8 cellular contexts compared by ENCODE assay signal in genomic region chr9:128913048-128913900, GRCh38. TPM values are rescaled to one million over a fixed set of nuclear protein-coding genes. Genes with fewer than 3 reads are reported as not detected.
DNase-seq lines count a peak whose midpoint lies in the region; ATAC-seq and TF ChIP-seq lines count a peak whose summit lies in the region.

No MANE protein-coding gene starts in this region.

- H3K27ac Mint-ChIP-seq in CD14-positive monocyte: peak overlapping the region in 4 of 7 donors; percentile 16 to 64 (median 40)

- TF ChIP-seq CTCF in CD14-positive monocyte (IDR thresholded peaks at IDR 0.05) (no peak), ovary (IDR thresholded peaks at IDR 0.05) (no peak)

- H3K4me3 ChIP-seq in SJSA1: peak overlapping the region; percentile 8; the same call in 1 of the 2 replicates
- no peak overlapping the region for H3K4me3 ChIP-seq in ovary

- H3K27me3 Mint-ChIP-seq in CD14-positive monocyte (ENCODE audit: low read depth in 3 of 3): peaks cover 0 to 6% (median 0%) of the 10 kb centered on the region in 3 donors

- H3K4me3 Mint-ChIP-seq in CD14-positive monocyte: no peak overlapping the region

- intact Hi-C loops in CD14-positive monocyte (cut with micrococcal nuclease) (no loop called here), ovary (cut with DNase I) (no loop called here)

- H3K27me3 ChIP-seq in SJSA1 (replicated peaks) (no peaks in the 10 kb centered on the region), ovary (no peaks in the 10 kb centered on the region)

- H3K4me1 Mint-ChIP-seq in CD14-positive monocyte: no peaks in the 10 kb centered on the region

- no peaks in the 10 kb centered on the region for H3K9me3 ChIP-seq in SJSA1 (replicated peaks)
- H3K9me3 ChIP-seq in ovary: no peaks in the 10 kb centered on the region

- peaks cover 61 to 76% of the 10 kb centered on the region in 2 donors for H3K36me3 Mint-ChIP-seq in CD14-positive monocyte

- H3K9me3 Mint-ChIP-seq in CD14-positive monocyte: peaks cover 0 to 2% (median 0%) of the 10 kb centered on the region in 7 donors

- H3K27ac ChIP-seq in SJSA1 (peak overlapping the region; percentile 94), ovary (peak overlapping the region; percentile 1 to 46)

- WGBS in ovary, 3 donors: 52 to 55% (median 53%) methylated on average over 15 of the region's 15 CpGs

- no peak for DNase-seq in CD14-positive monocyte (ENCODE audit: low spot score)
- peak; percentile 47 to 64 for DNase-seq in SJSA1 (ENCODE audit: low read depth in 1 of 2, low spot score in 2 of 2)
- DNase-seq in ovary: no peak
- no peak for DNase-seq in inferior parietal cortex (ENCODE audit: extremely low spot score)
- DNase-seq in NCI-H1048 (lab: John Stamatoyannopoulos, UW): no peak

- TF ChIP-seq EP300 in ovary (IDR thresholded peaks at IDR 0.05): no peak

- H3K4me1 ChIP-seq in SJSA1 (replicated peaks) (peaks cover 58% of the 10 kb centered on the region), ovary (ENCODE audit: insufficient read depth) (peaks cover 43% of the 10 kb centered on the region)

- H3K36me3 ChIP-seq in SJSA1 (peaks cover 90% of the 10 kb centered on the region), ovary (no peaks in the 10 kb centered on the region)

- ATAC-seq in esophagus mucosa (peak; percentile 5), GM18502 (IDR thresholded peaks at IDR 0.05; ENCODE audit: poor library complexity, unreplicated experiment) (no peak), GM19397 (IDR thresholded peaks at IDR 0.05; ENCODE audit: unreplicated experiment) (no peak)

- TF ChIP-seq POLR2A in ovary (IDR thresholded peaks at IDR 0.05): no peak

RNA-seq across cellular contexts. Expression of gene PHYHD1, which starts 7.5 kb away (rescaled TPM):
- not detected for polyA plus RNA-seq in CD14-positive monocyte
- not detected in 2 replicates for total RNA-seq in SJSA1 (2014; rRNA removed; shearing (Covaris generic))
- total RNA-seq in esophagus mucosa: 12.4 TPM
- total RNA-seq in ovary: 10 to 100 TPM; 24.8 to 63.9 (median 43.1) TPM
- polyA plus RNA-seq in ovary: 10 to 100 TPM; 41.1 to 50.4 TPM

RNA-seq across cellular contexts. Expression of gene LRRC8A, which starts 31.3 kb away (rescaled TPM):
- 10 to 100 TPM in 1 of 2 donors, 1 to 10 TPM in 1; 7.8 to 10.8 TPM for polyA plus RNA-seq in CD14-positive monocyte
- 88.7 and 99.4 TPM in 2 replicates for total RNA-seq in SJSA1 (2014; rRNA removed; shearing (Covaris generic))
- 75.8 TPM for total RNA-seq in esophagus mucosa
- 10 to 100 TPM; 18.1 to 39.7 (median 26.4) TPM for total RNA-seq in ovary
- 10 to 100 TPM; 21.2 to 28.5 TPM for polyA plus RNA-seq in ovary

RNA-seq across cellular contexts. Expression of gene KYAT1, which starts 31.5 kb away (rescaled TPM):
- 1 to 10 TPM; 2.4 to 4.5 TPM for polyA plus RNA-seq in CD14-positive monocyte
- 7.9 and 18.3 TPM in 2 replicates for total RNA-seq in SJSA1 (2014; rRNA removed; shearing (Covaris generic))
- total RNA-seq in esophagus mucosa: 3.7 TPM
- 10 to 100 TPM in 1 of 7 donors, 1 to 10 TPM in 6; 4.6 to 10.2 (median 6.1) TPM for total RNA-seq in ovary
- 1 to 10 TPM; 4.2 to 5.8 TPM for polyA plus RNA-seq in ovary

RNA-seq across cellular contexts. Expression of gene DOLK, which starts 34.1 kb away (rescaled TPM):
- polyA plus RNA-seq in CD14-positive monocyte (1 to 10 TPM; 7.0 to 8.5 TPM), ovary (10 to 100 TPM in 1 of 2 donors, 1 to 10 TPM in 1; 9.5 to 12.0 TPM)
- total RNA-seq in SJSA1 (2014; rRNA removed; shearing (Covaris generic)): 26.6 and 31.6 TPM in 2 replicates
- total RNA-seq in esophagus mucosa (9.2 TPM), ovary (10 to 100 TPM in 5 of 7 donors, 1 to 10 TPM in 2; 6.1 to 14.9 (median 12.6) TPM)

RNA-seq across cellular contexts. Expression of gene NUP188, which starts 34.2 kb away (rescaled TPM):
- polyA plus RNA-seq in CD14-positive monocyte (10 to 100 TPM; 10.5 to 17.2 TPM), ovary (10 to 100 TPM; 10.6 to 25.1 TPM)
- 32.3 and 76.3 TPM in 2 replicates for total RNA-seq in SJSA1 (2014; rRNA removed; shearing (Covaris generic))
- total RNA-seq in esophagus mucosa (43.5 TPM), ovary (10 to 100 TPM; 12.5 to 43.8 (median 30.7) TPM)

Comparison
In these comparisons a context has a peak if more than half of its experiments do, and no peak if none do; other contexts are left out.
1. DNase-seq: peak in SJSA1 (2 of 2); none in CD14-positive monocyte (single experiment), ovary (0 of 5), inferior parietal cortex (single experiment) and NCI-H1048 (single experiment).
2. RNA of gene PHYHD1, which starts 7.5 kb away (total RNA-seq): 24.8 to 63.9 TPM in ovary and 12.4 TPM in esophagus mucosa (single experiment); not detected in SJSA1; every median in the first group is over 10 times any median in the second.